In the genomic region with DNA sequence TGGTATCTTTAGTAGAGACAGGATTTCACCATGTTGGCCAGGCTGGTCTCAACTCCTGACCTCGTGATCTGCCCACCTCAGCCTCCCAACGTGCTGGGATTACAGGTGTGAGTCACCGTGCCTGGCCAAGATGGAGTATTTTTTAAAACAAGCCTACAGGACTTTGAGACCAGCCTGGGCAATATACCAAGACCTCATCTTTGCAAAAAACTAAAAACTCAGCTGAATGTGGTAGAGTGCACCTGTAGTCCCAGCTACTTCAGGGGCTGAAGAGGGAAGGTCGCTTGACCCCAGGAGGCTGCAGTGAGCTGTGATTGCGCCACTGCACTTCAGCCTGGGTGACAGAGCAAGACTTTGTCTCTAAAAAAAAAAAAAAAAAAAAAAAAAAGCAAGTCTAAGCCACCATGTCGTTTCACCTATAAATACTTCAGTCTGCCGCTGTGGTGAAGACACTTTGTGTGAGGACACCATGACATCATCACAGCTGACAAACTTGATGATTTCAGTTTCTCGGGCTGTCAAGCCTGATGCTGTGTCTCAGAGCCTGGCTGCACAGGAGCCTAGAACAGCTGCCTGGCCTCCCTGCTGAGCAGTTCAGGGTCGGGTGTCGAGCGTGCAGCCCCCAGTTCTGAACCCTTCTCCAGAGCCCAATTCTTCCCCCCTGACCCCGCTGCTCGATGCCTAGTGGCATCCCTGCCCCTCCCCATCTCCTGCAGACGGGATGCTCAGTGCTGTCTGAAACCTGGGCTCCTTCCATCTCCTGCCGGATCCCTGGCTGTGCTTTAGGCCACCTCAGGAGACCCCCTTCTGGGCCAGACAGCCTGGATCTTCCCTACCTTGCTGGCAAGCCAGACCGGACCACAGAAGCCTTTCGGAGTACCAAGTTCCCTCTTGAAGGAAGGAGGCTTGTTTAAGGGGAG, we compare ENCODE assay signal across 8 cellular contexts.
DNase-seq lines count a peak whose midpoint lies in the region; ATAC-seq, FAIRE-seq and TF ChIP-seq lines count a peak whose summit lies in the region.

No MANE protein-coding gene starts in this region.

- peak; percentile 36 for ATAC-seq in HepG2
- ATAC-seq in GM18505 (IDR thresholded peaks at IDR 0.05; ENCODE audit: unreplicated experiment) = no peak
- ATAC-seq in GM21447 (IDR thresholded peaks at IDR 0.05; ENCODE audit: unreplicated experiment) = no peak

- TF ChIP-seq POLR2A in HepG2 (IDR thresholded peaks at IDR 0.05; ENCODE audit: insufficient read depth in 1 of 2, low read depth in 2 of 2, low read length in 2 of 2) (no peak), esophagus squamous epithelium (IDR thresholded peaks at IDR 0.05) (no peak), GM18505 (IDR thresholded peaks at IDR 0.05; ENCODE audit: borderline replicate concordance, extremely low read depth, insufficient read depth, insufficient read length) (no peak)

- CTCF ChIA-PET in HepG2 (lab: Yijun Ruan, JAX; ENCODE audit: low intra/inter-chr PET ratio, low total read pairs) = no interaction called here

- POLR2A ChIA-PET in HepG2 (lab: Yijun Ruan, JAX) = no interaction called here

- TF ChIP-seq EP300 in HepG2 (IDR thresholded peaks at IDR 0.05; ENCODE audit: low read depth in 2 of 2, low read length in 2 of 2) (no peak), HepG2 (CRISPR knock-in tag; IDR thresholded peaks at IDR 0.05; ENCODE audit: borderline replicate concordance) (no peak)

- no peaks in the 10 kb centered on the region for H3K9me3 ChIP-seq in HepG2 (ENCODE audit: low read length)
- H3K9me3 ChIP-seq in esophagus squamous epithelium = no peaks in the 10 kb centered on the region

- H4K20me1 ChIP-seq in HepG2 (ENCODE audit: insufficient read depth, low read length) = no peaks in the 10 kb centered on the region

- 27% methylated on average over 16 of the region's 17 CpGs for WGBS in HepG2 (ENCODE audit: low lambda C conversion rate)
- 46 to 62% methylated on average over 4 to 12 of the region's 17 CpGs for WGBS in esophagus squamous epithelium, 2 donors

- no peaks in the 10 kb centered on the region for H3K79me2 ChIP-seq in HepG2 (ENCODE audit: insufficient read depth, low read length)

- BruUV-seq in HepG2 (replicated peaks; lab: Mats Ljungman, UMichigan) = no TSS peak

- in situ Hi-C loops in Caki2 (cut with HindIII; ENCODE audit: low pct_unique_long_range_greater_than_20kb, low sequenced_read_pairs) (no loop called here), HepG2 (cut with HindIII; ENCODE audit: extremely low pct_ligation_motif_present, low pct_unique_long_range_greater_than_20kb) (no loop called here)

- no peak overlapping the region for H2AFZ ChIP-seq in HepG2 (ENCODE audit: low read length)

- TF ChIP-seq CTCF in GM20000 (IDR thresholded peaks at IDR 0.05; ENCODE audit: extremely low read depth, missing control alignments) (no peak), HepG2 (CRISPR knock-in tag; IDR thresholded peaks at IDR 0.05) (no peak), esophagus squamous epithelium (IDR thresholded peaks at IDR 0.05) (no peak)

- peak overlapping the region; percentile 55; the same call in 1 of the 2 replicates for H3K4me2 ChIP-seq in HepG2 (ENCODE audit: low read depth, low read length)

- DNase-seq in Caki2 (ENCODE audit: low read depth) = peak; percentile 1
- peak; percentile 61 for DNase-seq in GM20000 (ENCODE audit: low spot score)
- DNase-seq in NOMO-1 treated with DMSO at 0.1 percent for 48 hours (lab: John Stamatoyannopoulos, UW; ENCODE audit: unreplicated experiment) = peak; percentile 76
- no peak for DNase-seq in HepG2 (ENCODE audit: low spot score)
- DNase-seq in esophagus squamous epithelium (lab: John Stamatoyannopoulos, UW) = no peak
- no peak for DNase-seq in COR-L47 (lab: John Stamatoyannopoulos, UW)

- peaks cover 70% of the 10 kb centered on the region for H3K4me1 ChIP-seq in HepG2 (ENCODE audit: insufficient read depth, low read length)
- peaks cover 16 to 43% (median 20%) of the 10 kb centered on the region in 3 donors for H3K4me1 ChIP-seq in esophagus squamous epithelium

- H3K27ac ChIP-seq in HepG2 (ENCODE audit: extremely low read length, insufficient read depth, low read length) (no peak overlapping the region), esophagus squamous epithelium (no peak overlapping the region)

- no peaks in the 10 kb centered on the region for H3K36me3 ChIP-seq in HepG2 (replicated peaks in 1 of 2; ENCODE audit: control insufficient read depth in 1 of 2, insufficient read depth in 2 of 2, low read length in 2 of 2)
- H3K36me3 ChIP-seq in esophagus squamous epithelium = peaks cover 0 to 19% (median 0%) of the 10 kb centered on the region in 3 donors

- intact Hi-C loops in HepG2 (cut with micrococcal nuclease; ENCODE audit: unreplicated experiment) = no loop called here
- intact Hi-C loops in esophagus squamous epithelium (cut with DNase I) = no loop called here

- FAIRE-seq in HepG2 (lab: Jason Lieb, UNC) = peak; percentile 48

- TF ChIP-seq RAD21 in HepG2 (CRISPR knock-in tag; IDR thresholded peaks at IDR 0.05) = no peak

- H3K27me3 ChIP-seq in HepG2 (ENCODE audit: control insufficient read depth in 1 of 2, insufficient read depth in 2 of 2, low read length in 2 of 2) (peaks cover 0 to 6% of the 10 kb centered on the region in 2 experiments; a peak in 1 of 5 replicates), esophagus squamous epithelium (peaks cover 0 to 10% (median 0%) of the 10 kb centered on the region in 4 donors)

- H3K4me3 ChIP-seq in HepG2 (replicated peaks in 1 of 3; ENCODE audit: insufficient read depth in 1 of 3, low read depth in 2 of 3, low read length in 3 of 3) (peak overlapping the region in 1 of 3 experiments; percentile 15; a peak in 1 of 6 replicates), esophagus squamous epithelium (peak overlapping the region in 1 of 4 donors; percentile 38)

- no peak overlapping the region for H3K9ac ChIP-seq in HepG2 (ENCODE audit: insufficient read depth, low read depth, low read length)

TF ChIP-seq in HepG2, 621 proteins besides CTCF, POLR2A, EP300 and RAD21:
- TF ChIP-seq ZNF792 (CRISPR knock-in tag; IDR thresholded peaks at IDR 0.05) = no peak
- TF ChIP-seq CEBPG (CRISPR knock-in tag; IDR thresholded peaks at IDR 0.05) = peak; percentile 47
- TF ChIP-seq HOXD1 (CRISPR knock-in tag; IDR thresholded peaks at IDR 0.05) = no peak
- TF ChIP-seq CREB1 (IDR thresholded peaks at IDR 0.05) = peak; percentile 46; the same call in 1 of the 2 replicates
- no peak for TF ChIP-seq CREB1 (CRISPR knock-in tag; IDR thresholded peaks at IDR 0.05)
- TF ChIP-seq ZNF292 (CRISPR knock-in tag; IDR thresholded peaks at IDR 0.05; ENCODE audit: borderline replicate concordance, low read depth) = no peak
- TF ChIP-seq NR2F6 (IDR thresholded peaks at IDR 0.05) = 0 out of 2 replicates have a peak, but pooled peaks have one; percentile 30
- TF ChIP-seq NR2F6 (CRISPR knock-in tag; IDR thresholded peaks at IDR 0.05) = 0 out of 2 replicates have a peak, but pooled peaks have one; percentile 22
- TF ChIP-seq, protein P1, sequence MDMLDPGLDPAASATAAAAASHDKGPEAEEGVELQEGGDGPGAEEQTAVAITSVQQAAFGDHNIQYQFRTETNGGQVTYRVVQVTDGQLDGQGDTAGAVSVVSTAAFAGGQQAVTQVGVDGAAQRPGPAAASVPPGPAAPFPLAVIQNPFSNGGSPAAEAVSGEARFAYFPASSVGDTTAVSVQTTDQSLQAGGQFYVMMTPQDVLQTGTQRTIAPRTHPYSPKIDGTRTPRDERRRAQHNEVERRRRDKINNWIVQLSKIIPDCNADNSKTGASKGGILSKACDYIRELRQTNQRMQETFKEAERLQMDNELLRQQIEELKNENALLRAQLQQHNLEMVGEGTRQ (IDR thresholded peaks at IDR 0.05; ENCODE audit: low read depth, low read length) = no peak
- TF ChIP-seq, protein P1 (CRISPR knock-in tag; IDR thresholded peaks at IDR 0.05; ENCODE audit: borderline replicate concordance) = no peak
- TF ChIP-seq FOSL2 (CRISPR knock-in tag; IDR thresholded peaks at IDR 0.05) = peak; percentile 27; the same call in 1 of the 2 replicates
- TF ChIP-seq RXRA (CRISPR knock-in tag; IDR thresholded peaks at IDR 0.05) = 0 out of 2 replicates have a peak, but pooled peaks have one; percentile 20
- no peak for TF ChIP-seq KLF16 (CRISPR knock-in tag; IDR thresholded peaks at IDR 0.05)
- TF ChIP-seq, protein P2, sequence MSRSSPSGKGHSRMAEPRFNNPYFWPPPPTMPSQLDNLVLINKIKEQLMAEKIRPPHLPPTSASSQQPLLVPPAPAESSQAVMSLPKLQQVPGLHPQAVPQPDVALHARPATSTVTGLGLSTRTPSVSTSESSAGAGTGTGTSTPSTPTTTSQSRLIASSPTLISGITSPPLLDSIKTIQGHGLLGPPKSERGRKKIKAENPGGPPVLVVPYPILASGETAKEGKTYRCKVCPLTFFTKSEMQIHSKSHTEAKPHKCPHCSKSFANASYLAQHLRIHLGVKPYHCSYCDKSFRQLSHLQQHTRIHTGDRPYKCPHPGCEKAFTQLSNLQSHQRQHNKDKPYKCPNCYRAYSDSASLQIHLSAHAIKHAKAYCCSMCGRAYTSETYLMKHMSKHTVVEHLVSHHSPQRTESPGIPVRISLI (CRISPR knock-in tag; IDR thresholded peaks at IDR 0.05; ENCODE audit: borderline replicate concordance) = peak; percentile 68; the same call in 1 of the 2 replicates
- TF ChIP-seq ZNF556 (CRISPR knock-in tag; IDR thresholded peaks at IDR 0.05; ENCODE audit: borderline replicate concordance) = no peak
- TF ChIP-seq, protein P3, sequence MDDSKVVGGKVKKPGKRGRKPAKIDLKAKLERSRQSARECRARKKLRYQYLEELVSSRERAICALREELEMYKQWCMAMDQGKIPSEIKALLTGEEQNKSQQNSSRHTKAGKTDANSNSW (CRISPR knock-in tag; IDR thresholded peaks at IDR 0.05; ENCODE audit: borderline replicate concordance) = no peak
- TF ChIP-seq SUZ12 (IDR thresholded peaks at IDR 0.05; ENCODE audit: low read depth, low read length) = no peak
- TF ChIP-seq ATF7 (IDR thresholded peaks at IDR 0.05) = peak; percentile 74
- TF ChIP-seq ATF7 (CRISPR knock-in tag; IDR thresholded peaks at IDR 0.05) = no peak
- no peak for TF ChIP-seq NFYB (CRISPR knock-in tag; IDR thresholded peaks at IDR 0.05)
- TF ChIP-seq JUND (CRISPR knock-in tag; IDR thresholded peaks at IDR 0.05) = 0 out of 2 replicates have a peak, but pooled peaks have one; percentile 35

Comparison
In these comparisons a context has a peak if more than half of its experiments do, and no peak if none do; other contexts are left out.
1. DNase-seq: peak in Caki2 (single experiment), GM20000 (single experiment) and NOMO-1 treated with DMSO at 0.1 percent for 48 hours (single experiment); none in HepG2 (single experiment), esophagus squamous epithelium (single experiment) and COR-L47 (single experiment).